17 cellular contexts compared by ENCODE assay signal in the genomic region with DNA sequence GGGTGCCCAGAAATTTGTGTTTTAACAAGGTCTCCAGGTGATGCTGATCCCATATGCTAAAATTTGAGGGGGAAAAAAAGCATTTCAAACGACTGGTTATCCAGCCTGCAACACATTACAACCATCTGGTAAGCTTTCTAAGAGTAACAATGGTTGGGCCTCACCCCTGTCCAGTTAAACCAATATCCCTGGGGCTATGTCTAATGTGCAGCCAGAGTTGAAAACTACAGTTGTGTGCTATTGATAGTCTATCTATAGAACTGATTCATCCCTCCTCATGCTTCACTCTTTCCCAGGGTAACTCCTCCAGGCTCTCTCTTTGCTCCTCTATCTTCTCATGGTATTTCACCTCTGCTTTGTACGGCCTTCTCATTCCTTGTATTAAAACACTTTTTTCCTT.
"Had no signal": no experiment of that assay in that cellular context is flagged by ENCODE, and none has a peak within 500 bp of the region (broad histone marks: within the 10 kb centered on the region; RNA-seq: fewer than 3 reads in every experiment).

No MANE protein-coding gene starts in this region.

- DNase-seq: Kasumi-1, MM.1S, NCI-H1092 treated with DMSO at 0.1 percent for 48 hours, NCI-H1436, NCI-H1694 treated with DMSO at 0.1 percent for 48 hours, NCI-H1930, NCI-H2081 treated with DMSO at 0.1 percent for 48 hours, NCI-H2171, NCI-H226, NCI-H446, NCI-H510A, NCI-H524 treated with DMSO at 0.1 percent for 48 hours, NCI-H774, SHP77, SK-N-SH, SW 1271, T-cell had no signal
